ENCODE assay signal across 1 cellular context in genomic region chr4:2879026-2879425, GRCh38.
TF ChIP-seq lines count a peak whose summit lies in the region.

No MANE protein-coding gene starts in this region.

TF ChIP-seq in GM12878, 131 proteins besides CTCF, POLR2A, EP300 and RAD21:
- no peak for TF ChIP-seq EZH2 (IDR thresholded peaks at IDR 0.05; ENCODE audit: borderline replicate concordance, control insufficient read depth, low read depth, low read length)
- TF ChIP-seq SREBF2 (IDR thresholded peaks at IDR 0.05; ENCODE audit: low read length) = no peak
- TF ChIP-seq SRF (IDR thresholded peaks at IDR 0.05; ENCODE audit: low read depth in 2 of 2, low read length in 2 of 2) = no peak
- TF ChIP-seq FOS (IDR thresholded peaks at IDR 0.05; ENCODE audit: borderline replicate concordance, extremely low read depth, insufficient read length) = no peak
- TF ChIP-seq ZNF687 (IDR thresholded peaks at IDR 0.05) = no peak
- TF ChIP-seq KDM1A (IDR thresholded peaks at IDR 0.05; ENCODE audit: borderline replicate concordance) = no peak
- no peak for TF ChIP-seq STAT1 (conservative IDR thresholded peaks at IDR 0.05)
- TF ChIP-seq HDAC6 (IDR thresholded peaks at IDR 0.05; ENCODE audit: unreplicated experiment) = no peak
- TF ChIP-seq HDGF (IDR thresholded peaks at IDR 0.05) = no peak
- TF ChIP-seq ELK1 (IDR thresholded peaks at IDR 0.05; ENCODE audit: low read depth, low read length) = no peak
- no peak for TF ChIP-seq FOXM1 (IDR thresholded peaks at IDR 0.05; ENCODE audit: low read depth, low read length)
- no peak for TF ChIP-seq MEF2A (IDR thresholded peaks at IDR 0.05; ENCODE audit: insufficient read depth, low read depth, low read length)
- TF ChIP-seq IRF3 (IDR thresholded peaks at IDR 0.05) = no peak
- no peak for TF ChIP-seq GATAD2B (conservative IDR thresholded peaks at IDR 0.05; ENCODE audit: low read depth)
